In the genomic region with DNA sequence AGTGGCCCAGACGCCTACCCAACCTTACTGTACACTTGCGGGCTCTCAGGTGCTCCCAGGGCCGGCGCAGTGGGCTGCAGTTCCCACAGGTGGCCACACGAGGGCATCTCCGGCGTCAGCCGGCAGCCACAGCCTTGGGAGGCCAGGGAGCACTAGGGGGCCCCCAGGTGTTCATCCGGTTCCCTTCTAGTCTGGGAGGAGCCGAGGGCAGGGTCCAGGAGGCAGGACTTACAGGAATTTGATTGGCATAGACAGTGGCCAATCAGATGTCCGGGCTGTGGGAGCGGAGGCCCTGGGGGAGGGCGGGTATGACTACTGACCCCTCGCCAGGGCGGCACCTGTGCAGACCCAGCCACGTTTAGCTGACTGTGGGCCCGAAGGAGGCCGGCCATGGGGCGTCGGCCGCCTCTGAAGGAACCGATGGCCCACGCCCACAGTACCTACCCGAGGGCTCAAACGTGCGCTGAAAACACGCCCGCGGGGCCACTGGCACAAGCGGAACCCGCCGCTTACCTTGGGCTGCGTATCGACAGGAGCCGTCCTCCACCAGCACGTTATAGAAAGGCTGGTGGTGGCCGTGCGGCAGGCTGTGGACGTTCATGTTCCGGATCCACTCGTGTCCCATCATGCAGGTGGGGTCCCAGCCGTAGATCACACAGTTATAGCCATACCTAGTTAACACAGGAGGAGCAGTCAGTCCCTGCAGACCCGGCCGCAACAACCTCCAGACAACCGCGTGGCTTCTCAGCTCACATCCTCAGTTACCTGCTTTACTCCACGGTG, we compare ENCODE assay signal across 8 cellular contexts. TPM values are rescaled to one million over a fixed set of nuclear protein-coding genes. Genes with fewer than 3 reads are reported as not detected.
DNase-seq lines count a peak whose midpoint lies in the region; ATAC-seq and TF ChIP-seq lines count a peak whose summit lies in the region.

No MANE protein-coding gene starts in this region.

- peak; percentile 4 for DNase-seq in DMS 273 treated with DMSO at 0.1 percent for 48 hours (lab: John Stamatoyannopoulos, UW)
- DNase-seq in NB4 (ENCODE audit: low read depth) = peak; percentile 70
- peak; percentile 37 for DNase-seq in T-helper 22 cell (ENCODE audit: low read depth)
- DNase-seq in astrocyte of the spinal cord (ENCODE audit: low read depth, low spot score) = peak; percentile 37
- DNase-seq in kidney epithelial cell (ENCODE audit: low read depth) = no peak
- DNase-seq in stimulated activated CD4-positive, alpha-beta T cell treated with anti-CD3 and anti-CD28 coated beads, Interleukin-4, amount 100 ng/mL, for 48 hours (ENCODE audit: low read depth in 2 of 2) = peak; percentile 71 to 82
- no peak for DNase-seq in SKM-1 treated with dmso at 0.1 percent for 144 hours (lab: John Stamatoyannopoulos, UW; ENCODE audit: unreplicated experiment)

- H3K36me3 ChIP-seq in kidney epithelial cell (ENCODE audit: control insufficient read depth, insufficient read depth, low read length) = peaks cover 3% of the 10 kb centered on the region

- peak; percentile 86 for ATAC-seq in GM21723 (IDR thresholded peaks at IDR 0.05; ENCODE audit: unreplicated experiment)

- TF ChIP-seq CTCF in NB4 (IDR thresholded peaks at IDR 0.05; ENCODE audit: low read depth, low read length) = peak; percentile 94
- TF ChIP-seq CTCF in astrocyte of the spinal cord (IDR thresholded peaks at IDR 0.05; ENCODE audit: low read depth, low read length) = peak; percentile 81
- peak; percentile 86 for TF ChIP-seq CTCF in kidney epithelial cell (IDR thresholded peaks at IDR 0.05; ENCODE audit: insufficient read depth, low read length, poor library complexity, severe bottlenecking)

- no peaks in the 10 kb centered on the region for H3K27me3 ChIP-seq in kidney epithelial cell (ENCODE audit: control insufficient read depth, insufficient read depth, low read length)

- no peak for TF ChIP-seq POLR2A in NB4 (IDR thresholded peaks at IDR 0.05; ENCODE audit: extremely low read depth, insufficient read length)

- in situ Hi-C loops in astrocyte of the spinal cord (cut with HindIII; ENCODE audit: low sequenced_read_pairs) = no loop called here

- no peak overlapping the region for H3K4me3 ChIP-seq in NB4 (ENCODE audit: low read depth, low read length)
- no peak overlapping the region for H3K4me3 ChIP-seq in astrocyte of the spinal cord (ENCODE audit: low read depth, low read length)
- H3K4me3 ChIP-seq in kidney epithelial cell (ENCODE audit: low read depth, low read length) = no peak overlapping the region

RNA-seq across cellular contexts. Expression of gene FBXO21, which starts 34.8 kb away (rescaled TPM):
- 72.8 and 82.1 TPM in 2 replicates for total RNA-seq in kidney epithelial cell

RNA-seq across cellular contexts. Expression of gene TESC, which starts 56.3 kb away (rescaled TPM):
- 2.7 and 3.8 TPM in 2 replicates for total RNA-seq in kidney epithelial cell

Comparison
In these comparisons a context has a peak if more than half of its experiments do, and no peak if none do; other contexts are left out.
1. DNase-seq: peak in DMS 273 treated with DMSO at 0.1 percent for 48 hours (single experiment), NB4 (single experiment), T-helper 22 cell (single experiment), astrocyte of the spinal cord (single experiment) and stimulated activated CD4-positive, alpha-beta T cell treated with anti-CD3 and anti-CD28 coated beads, Interleukin-4, amount 100 ng/mL, for 48 hours (2 of 2); none in kidney epithelial cell (single experiment) and SKM-1 treated with dmso at 0.1 percent for 144 hours (single experiment).
2. Peak in every context shown above with its lines, with median percentiles within 50 percentile points of each other: CTCF ChIP-seq.